32 cellular contexts compared by ENCODE assay signal in the genomic region with DNA sequence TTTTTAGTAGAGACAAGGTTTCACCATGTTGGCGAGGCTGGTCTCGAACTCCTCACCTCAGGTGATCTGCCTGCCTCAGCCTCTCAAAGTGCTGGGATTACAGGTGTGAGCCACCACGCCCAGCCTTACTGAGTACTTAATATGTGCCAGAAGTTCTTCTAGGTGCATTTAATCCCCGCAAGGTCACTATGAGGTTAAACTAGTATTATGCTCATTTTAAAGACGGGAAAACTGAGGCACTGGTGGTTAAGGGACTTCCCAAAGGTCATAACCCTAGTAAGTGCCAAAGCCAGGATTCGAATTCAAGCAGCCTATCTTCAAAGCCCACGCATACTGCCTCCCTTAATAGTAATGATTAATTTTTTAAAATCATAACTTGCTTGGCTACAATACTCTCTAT. TPM values are rescaled to one million over a fixed set of nuclear protein-coding genes. Genes with fewer than 3 reads are reported as not detected.
"Had no signal": no experiment of that assay in that cellular context is flagged by ENCODE, and none has a peak within 500 bp of the region (broad histone marks: within the 10 kb centered on the region; RNA-seq: fewer than 3 reads in every experiment).

No MANE protein-coding gene starts in this region.

- H3K9me3 ChIP-seq: adrenal gland, body of pancreas, transverse colon, vagina had no signal

- H3K4me1 ChIP-seq: body of pancreas, transverse colon, vagina had no signal

- H3K27ac ChIP-seq: cardiac muscle cell, vagina had no signal

- H3K27me3 ChIP-seq: adrenal gland, body of pancreas, cardiac muscle cell, vagina had no signal

- H3K4me2 ChIP-seq: smooth muscle cell had no signal

- ATAC-seq: natural killer cell; stimulated activated naive B cell treated with anti-CD40 and anti-IgM and Interleukin-4, amounts not matched to agents 10 μg/mL and 1 μg/mL and 100 μg/mL, for 72 hours had no signal

- H3K36me3 ChIP-seq: adrenal gland, cardiac muscle cell, transverse colon, vagina had no signal

- H3K4me3 ChIP-seq: body of pancreas, cardiac muscle cell, smooth muscle cell, transverse colon had no signal

- FAIRE-seq: islet of Langerhans had no signal

- DNase-seq: activated CD4-positive, alpha-beta memory T cell treated with anti-CD3 and anti-CD28 coated beads for 36 hours; activated CD4-positive, alpha-beta T cell treated with anti-CD3 and anti-CD28 coated beads, Interleukin-2, amount 10 ng/mL, durations not matched to agents 24 days and 14 days; activated CD4-positive, CD25-positive, alpha-beta regulatory T cell treated with anti-CD3 and anti-CD28 coated beads, Interleukin-2, amount 50 U/mL, for 72 hours; activated CD8-positive, alpha-beta memory T cell treated with anti-CD3 and anti-CD28 coated beads, Interleukin-2, amount 50 U/mL, for 4 hours; activated effector memory CD4-positive, alpha-beta T cell treated with anti-CD3 and anti-CD28 coated beads, Interleukin-2, amount 50 U/mL, for 16 hours; activated naive CD4-positive, alpha-beta T cell treated with anti-CD3 and anti-CD28 coated beads for 36 hours; activated naive CD8-positive, alpha-beta T cell treated with anti-CD3 and anti-CD28 coated beads for 36 hours; activated T-cell treated with anti-CD3 and anti-CD28 coated beads, Interleukin-2, amount 50 U/mL, for 1 hour; aorta; body of pancreas; dorsolateral prefrontal cortex; effector memory CD4-positive, alpha-beta T cell; foreskin fibroblast; mesendoderm; natural killer cell; stimulated activated CD4-positive, alpha-beta T cell treated with anti-CD3 and anti-CD28 coated beads, Interleukin-15, amount 100 ng/mL, for 24 hours; stimulated activated CD4-positive, alpha-beta T cell treated with anti-CD3 and anti-CD28 coated beads, Interleukin-2, amount 100 ng/mL, for 24 hours; stimulated activated naive B cell treated with anti-CD40 and anti-IgM and Interleukin-4, amounts not matched to agents 10 μg/mL and 1 μg/mL and 100 μg/mL, for 72 hours; T-helper 2 cell; transverse colon had no signal

RNA-seq across cellular contexts. Expression of a gene that starts 0.7 kb away (rescaled TPM):
- total RNA-seq: activated CD4-positive, alpha-beta memory T cell treated with anti-CD3 and anti-CD28 coated beads for 36 hours; activated CD4-positive, alpha-beta T cell treated with anti-CD3 and anti-CD28 coated beads, Interleukin-2, amount 10 ng/mL, durations not matched to agents 24 days and 14 days; activated CD8-positive, alpha-beta memory T cell treated with anti-CD3 and anti-CD28 coated beads for 36 hours; activated naive CD4-positive, alpha-beta T cell treated with anti-CD3 and anti-CD28 coated beads for 36 hours; activated naive CD8-positive, alpha-beta T cell treated with anti-CD3 and anti-CD28 coated beads for 36 hours; activated T-helper 1 cell treated with anti-CD3 and anti-CD28 coated beads, Interleukin-12 subunit alpha, Interleukin-12 subunit beta, Interleukin-2, Interleukin-4 antibody, amounts not matched to agents 30 ng/mL and 10 ng/mL and 1 ng/mL, durations not matched to agents 14 hours and 24 hours and 36 hours; natural killer cell; osteocyte; renal cortical epithelial cell; smooth muscle cell had no signal

RNA-seq across cellular contexts. Expression of a gene that starts 41.6 kb away (rescaled TPM):
- total RNA-seq: activated CD4-positive, alpha-beta memory T cell treated with anti-CD3 and anti-CD28 coated beads for 36 hours; activated CD4-positive, alpha-beta T cell treated with anti-CD3 and anti-CD28 coated beads, Interleukin-2, amount 10 ng/mL, durations not matched to agents 24 days and 14 days; activated T-helper 1 cell treated with anti-CD3 and anti-CD28 coated beads, Interleukin-12 subunit alpha, Interleukin-12 subunit beta, Interleukin-2, Interleukin-4 antibody, amounts not matched to agents 30 ng/mL and 10 ng/mL and 1 ng/mL, durations not matched to agents 14 hours and 24 hours and 36 hours; aorta; glomerular endothelial cell; lower leg skin; natural killer cell; osteocyte; posterior vena cava; smooth muscle cell; vagina had no signal
- polyA plus RNA-seq: cardiac muscle cell, smooth muscle cell had no signal

RNA-seq across cellular contexts. Expression of a gene that starts 42.5 kb away (rescaled TPM):
- total RNA-seq: activated CD4-positive, alpha-beta memory T cell treated with anti-CD3 and anti-CD28 coated beads for 36 hours; activated CD4-positive, alpha-beta T cell treated with anti-CD3 and anti-CD28 coated beads, Interleukin-2, amount 10 ng/mL, durations not matched to agents 24 days and 14 days; activated CD8-positive, alpha-beta memory T cell treated with anti-CD3 and anti-CD28 coated beads for 36 hours; activated naive CD4-positive, alpha-beta T cell treated with anti-CD3 and anti-CD28 coated beads for 36 hours; activated naive CD8-positive, alpha-beta T cell treated with anti-CD3 and anti-CD28 coated beads for 36 hours; cardiac muscle cell; glomerular endothelial cell; osteocyte; renal cortical epithelial cell had no signal
- polyA plus RNA-seq: cardiac muscle cell had no signal
